8 cellular contexts compared by ENCODE assay signal in genomic region chr17:81927145-81927652, GRCh38. TPM values are rescaled to one million over a fixed set of nuclear protein-coding genes. Genes with fewer than 3 reads are reported as not detected.
DNase-seq lines count a peak whose midpoint lies in the region; ATAC-seq and TF ChIP-seq lines count a peak whose summit lies in the region.

No MANE protein-coding gene starts in this region.

- no peaks in the 10 kb centered on the region for H3K27me3 Mint-ChIP-seq in activated CD8-positive, alpha-beta T cell treated with anti-CD3 and anti-CD28 coated beads, Interleukin-2, amount 10 ng/mL, durations not matched to agents 7 days and 5 days (ENCODE audit: low read depth)
- H3K27me3 Mint-ChIP-seq in stimulated activated naive CD8-positive, alpha-beta T cell treated with anti-CD3 and anti-CD28 coated beads, Interleukin-15, amount 100 ng/mL, for 72 hours = peaks cover 16% of the 10 kb centered on the region

- ATAC-seq in GM18861 (IDR thresholded peaks at IDR 0.05; ENCODE audit: unreplicated experiment) (peak; percentile 5), HG02840 (IDR thresholded peaks at IDR 0.05; ENCODE audit: low FRiP score, unreplicated experiment) (peak; percentile 13)
- ATAC-seq in activated CD8-positive, alpha-beta T cell treated with anti-CD3 and anti-CD28 coated beads, Interleukin-2, amount 10 ng/mL, durations not matched to agents 7 days and 5 days = peak; percentile 10
- peak; percentile 4 for ATAC-seq in stimulated activated naive CD8-positive, alpha-beta T cell treated with anti-CD3 and anti-CD28 coated beads, Interleukin-15, amount 100 ng/mL, for 72 hours

- peaks cover 27% of the 10 kb centered on the region for H3K4me1 Mint-ChIP-seq in activated CD8-positive, alpha-beta T cell treated with anti-CD3 and anti-CD28 coated beads, Interleukin-2, amount 10 ng/mL, durations not matched to agents 7 days and 5 days (ENCODE audit: low read depth)
- peaks cover 76% of the 10 kb centered on the region for H3K4me1 Mint-ChIP-seq in stimulated activated naive CD8-positive, alpha-beta T cell treated with anti-CD3 and anti-CD28 coated beads, Interleukin-15, amount 100 ng/mL, for 72 hours

- peak overlapping the region; percentile 39 for H3K27ac Mint-ChIP-seq in activated CD8-positive, alpha-beta T cell treated with anti-CD3 and anti-CD28 coated beads, Interleukin-2, amount 10 ng/mL, durations not matched to agents 7 days and 5 days
- no peak overlapping the region for H3K27ac Mint-ChIP-seq in stimulated activated naive CD8-positive, alpha-beta T cell treated with anti-CD3 and anti-CD28 coated beads, Interleukin-15, amount 100 ng/mL, for 72 hours

- no peaks in the 10 kb centered on the region for H3K27me3 ChIP-seq in right atrium auricular region

- H3K9me3 ChIP-seq in right atrium auricular region = no peaks in the 10 kb centered on the region

- H3K36me3 Mint-ChIP-seq in activated CD8-positive, alpha-beta T cell treated with anti-CD3 and anti-CD28 coated beads, Interleukin-2, amount 10 ng/mL, durations not matched to agents 7 days and 5 days (ENCODE audit: low read depth) = no peaks in the 10 kb centered on the region

- no peak for TF ChIP-seq CTCF in right atrium auricular region (IDR thresholded peaks at IDR 0.05)

- peak overlapping the region; percentile 46 for H3K4me3 Mint-ChIP-seq in activated CD8-positive, alpha-beta T cell treated with anti-CD3 and anti-CD28 coated beads, Interleukin-2, amount 10 ng/mL, durations not matched to agents 7 days and 5 days
- H3K4me3 Mint-ChIP-seq in stimulated activated naive CD8-positive, alpha-beta T cell treated with anti-CD3 and anti-CD28 coated beads, Interleukin-15, amount 100 ng/mL, for 72 hours = peak overlapping the region; percentile 67 to 76

- H3K4me1 ChIP-seq in right atrium auricular region = peaks cover 0 to 54% of the 10 kb centered on the region in 2 donors

- no peaks in the 10 kb centered on the region for H3K9me3 Mint-ChIP-seq in activated CD8-positive, alpha-beta T cell treated with anti-CD3 and anti-CD28 coated beads, Interleukin-2, amount 10 ng/mL, durations not matched to agents 7 days and 5 days (ENCODE audit: insufficient read depth)
- H3K9me3 Mint-ChIP-seq in stimulated activated naive CD8-positive, alpha-beta T cell treated with anti-CD3 and anti-CD28 coated beads, Interleukin-15, amount 100 ng/mL, for 72 hours = no peaks in the 10 kb centered on the region

- POLR2A ChIA-PET in activated CD8-positive, alpha-beta T cell treated with anti-CD3 and anti-CD28 coated beads, Interleukin-2, amount 10 ng/mL, durations not matched to agents 7 days and 5 days (lab: Charles Lee) = interaction anchor here (1.2 to 3.0 kb wide), 6 partner anchors 10 to 265 kb away, joined by 3 to 19 read pairs (median 4); partner anchors contain the start of gene MRPL12

- peaks cover 7% of the 10 kb centered on the region for H3K36me3 ChIP-seq in right atrium auricular region

- DNase-seq in activated CD8-positive, alpha-beta T cell treated with anti-CD3 and anti-CD28 coated beads, Interleukin-2, amount 10 ng/mL, durations not matched to agents 7 days and 5 days = no peak
- DNase-seq in right atrium auricular region (ENCODE audit: low spot score) (no peak), NAMALWA (ENCODE audit: low spot score) (no peak), NCI-H2107 treated with DMSO at 0.1 percent for 48 hours (lab: John Stamatoyannopoulos, UW; ENCODE audit: unreplicated experiment) (no peak), SIG-M5 (lab: John Stamatoyannopoulos, UW) (no peak)
- DNase-seq in stimulated activated naive CD8-positive, alpha-beta T cell treated with anti-CD3 and anti-CD28 coated beads, Interleukin-15, amount 100 ng/mL, for 72 hours = no peak

- peak overlapping the region; percentile 94 to 98 for H3K4me3 ChIP-seq in right atrium auricular region

- CTCF ChIA-PET in activated CD8-positive, alpha-beta T cell treated with anti-CD3 and anti-CD28 coated beads, Interleukin-2, amount 10 ng/mL, durations not matched to agents 7 days and 5 days (lab: Charles Lee) = interaction anchor here (1.2 to 2.9 kb wide), 7 partner anchors 10 to 279 kb away, joined by 3 to 13 read pairs (median 5); partner anchors contain the start of gene ARHGDIA

- H3K27ac ChIP-seq in right atrium auricular region = peak overlapping the region; percentile 94 to 98

RNA-seq across cellular contexts. Expression of gene MAFG, which starts 0.3 kb away (rescaled TPM):
- total RNA-seq in activated CD8-positive, alpha-beta T cell treated with anti-CD3 and anti-CD28 coated beads, Interleukin-2, amount 10 ng/mL, durations not matched to agents 7 days and 5 days = 10 to 100 TPM; 14.0 to 16.5 TPM
- total RNA-seq in right atrium auricular region = 10 to 100 TPM; 21.8 to 26.5 TPM

RNA-seq across cellular contexts. Expression of gene SIRT7, which starts 9.2 kb away (rescaled TPM):
- total RNA-seq in activated CD8-positive, alpha-beta T cell treated with anti-CD3 and anti-CD28 coated beads, Interleukin-2, amount 10 ng/mL, durations not matched to agents 7 days and 5 days = 10 to 100 TPM; 55.0 to 63.4 TPM
- 1 to 10 TPM; 2.8 to 4.9 TPM for total RNA-seq in right atrium auricular region

RNA-seq across cellular contexts. Expression of gene PYCR1, which starts 9.9 kb away (rescaled TPM):
- total RNA-seq in activated CD8-positive, alpha-beta T cell treated with anti-CD3 and anti-CD28 coated beads, Interleukin-2, amount 10 ng/mL, durations not matched to agents 7 days and 5 days = 10 to 100 TPM; 35.5 to 38.1 TPM
- total RNA-seq in right atrium auricular region = 10 to 100 TPM in 1 of 2 donors, 1 to 10 TPM in 1; 8.3 to 10.2 TPM

RNA-seq across cellular contexts. Expression of gene PCYT2, which starts 16.0 kb away (rescaled TPM):
- total RNA-seq in activated CD8-positive, alpha-beta T cell treated with anti-CD3 and anti-CD28 coated beads, Interleukin-2, amount 10 ng/mL, durations not matched to agents 7 days and 5 days = 10 to 100 TPM; 48.6 to 50.4 TPM
- total RNA-seq in right atrium auricular region = 10 to 100 TPM; 23.3 to 26.1 TPM

RNA-seq across cellular contexts. Expression of gene MYADML2, which starts 19.8 kb away (rescaled TPM):
- not detected for total RNA-seq in activated CD8-positive, alpha-beta T cell treated with anti-CD3 and anti-CD28 coated beads, Interleukin-2, amount 10 ng/mL, durations not matched to agents 7 days and 5 days
- 1 to 10 TPM in 1 of 2 donors, under 1 TPM in 1; 0.55 to 1.4 TPM for total RNA-seq in right atrium auricular region

Comparison
In these comparisons a context has a peak if more than half of its experiments do, and no peak if none do; other contexts are left out.
1. RNA of gene SIRT7, which starts 9.2 kb away (total RNA-seq): 55.0 to 63.4 TPM in activated CD8-positive, alpha-beta T cell treated with anti-CD3 and anti-CD28 coated beads, Interleukin-2, amount 10 ng/mL, durations not matched to agents 7 days and 5 days; 2.8 to 4.9 TPM in right atrium auricular region; every median in the first group is over 4 times any median in the second.
2. Peak in every context shown above with its lines, with median percentiles within 50 percentile points of each other: ATAC-seq.